In genomic region chr12:105267711-105268110, GRCh38 we compare ENCODE assay signal across 21 cellular contexts. TPM values are rescaled to one million over a fixed set of nuclear protein-coding genes. Genes with fewer than 3 reads are reported as not detected.
A peak's percentile ranks its signal among the peaks of the same experiment; 100 is the strongest.
DNase-seq lines count a peak whose midpoint lies in the region; ATAC-seq lines count a peak whose summit lies in the region.
"Had no signal": no experiment of that assay in that cellular context is flagged by ENCODE, and none has a peak within 500 bp of the region (broad histone marks: within the 10 kb centered on the region; RNA-seq: fewer than 3 reads in every experiment).

No MANE protein-coding gene starts in this region.

- no peak overlapping the region for H3K18ac ChIP-seq in mesendoderm (ENCODE audit: low read length)

- no peak overlapping the region for H2AK5ac ChIP-seq in mesendoderm (ENCODE audit: low read length)

- H4K8ac ChIP-seq in mesendoderm (ENCODE audit: low read depth, low read length), result peak overlapping the region; percentile 81

- H3K79me1 ChIP-seq in mesendoderm (ENCODE audit: low read length), result no peaks in the 10 kb centered on the region

- H3K9ac ChIP-seq in GM23248 (no peak overlapping the region), adipocyte (ENCODE audit: low read length) (no peak overlapping the region), mesendoderm (ENCODE audit: low read length) (no peak overlapping the region), Karpas-422 (ENCODE audit: low read length) (no peak overlapping the region)
- H3K9ac ChIP-seq: BLaER1 treated with 17β-estradiol and CSF1 and Interleukin-3, amounts not matched to agents 10 nM and 100 nM; KMS-11 had no signal

- DNase-seq in AG08395 (ENCODE audit: low spot score), result peak; percentile 18
- DNase-seq in GM23248, result peak; percentile 47
- peak; percentile 31 for DNase-seq in adipocyte (ENCODE audit: low read depth)
- DNase-seq in mesendoderm, result no peak
- DNase-seq in T-helper 17 cell, result no peak
- DNase-seq in Karpas-422, result no peak
- no peak for DNase-seq in left lobe of liver (ENCODE audit: low spot score)
- DNase-seq: CD4-positive, alpha-beta T cell; GDM1; H7; NCI-H1092; NCI-H1417 treated with DMSO at 0.1 percent for 48 hours; NCI-H187 treated with DMSO at 0.1 percent for 48 hours; NCI-H2171 treated with DMSO at 0.1 percent for 48 hours; NCI-H345; NCI-H510A treated with DMSO at 0.1 percent for 48 hours had no signal

- no peak overlapping the region for H3K4me3 ChIP-seq in GM23248
- H3K4me3 ChIP-seq in adipocyte (ENCODE audit: low read length), result no peak overlapping the region
- H3K4me3 ChIP-seq in mesendoderm (ENCODE audit: low read length), result no peak overlapping the region
- H3K4me3 ChIP-seq in Karpas-422 (ENCODE audit: low read length), result no peak overlapping the region
- H3K4me3 ChIP-seq: BLaER1 treated with 17β-estradiol and CSF1 and Interleukin-3, amounts not matched to agents 10 nM and 100 nM; GM12878 had no signal

- H3K4me2 ChIP-seq in GM23248 (ENCODE audit: unreplicated experiment) (no peak overlapping the region), mesendoderm (ENCODE audit: low read length) (no peak overlapping the region), Karpas-422 (ENCODE audit: low read depth, low read length, poor library complexity, severe bottlenecking) (no peak overlapping the region)
- H3K4me2 ChIP-seq: BLaER1 treated with 17β-estradiol and CSF1 and Interleukin-3, amounts not matched to agents 10 nM and 100 nM; KMS-11 had no signal

- H3K27me3 ChIP-seq in GM23248 (replicated peaks; ENCODE audit: insufficient read depth) (no peaks in the 10 kb centered on the region), adipocyte (replicated peaks; ENCODE audit: control insufficient read depth, insufficient read depth, low read length) (no peaks in the 10 kb centered on the region), mesendoderm (ENCODE audit: insufficient read depth, low read length, poor library complexity) (no peaks in the 10 kb centered on the region), Karpas-422 (ENCODE audit: low read length) (no peaks in the 10 kb centered on the region)
- H3K27me3 ChIP-seq: BLaER1 treated with 17β-estradiol and CSF1 and Interleukin-3, amounts not matched to agents 10 nM and 100 nM had no signal

- H3K27ac Mint-ChIP-seq in T-helper 17 cell, result no peak overlapping the region
- H3K27ac Mint-ChIP-seq: CD4-positive, alpha-beta T cell had no signal

- H3K56ac ChIP-seq in mesendoderm (ENCODE audit: low read length), result no peak overlapping the region

- peaks cover 24% of the 10 kb centered on the region for H3K27me3 Mint-ChIP-seq in T-helper 17 cell
- H3K27me3 Mint-ChIP-seq: CD4-positive, alpha-beta T cell had no signal

- no peaks in the 10 kb centered on the region for H3K9me2 ChIP-seq in GM23248 (ENCODE audit: insufficient read depth)
- H3K9me2 ChIP-seq in Karpas-422 (replicated peaks; ENCODE audit: insufficient read depth, low read length), result no peaks in the 10 kb centered on the region

- H3K36me3 ChIP-seq in GM23248 (ENCODE audit: low read depth) (no peaks in the 10 kb centered on the region), adipocyte (ENCODE audit: control insufficient read depth, insufficient read depth, low read length, severe bottlenecking) (no peaks in the 10 kb centered on the region), mesendoderm (ENCODE audit: control insufficient read depth, insufficient read depth, low read length) (no peaks in the 10 kb centered on the region), Karpas-422 (ENCODE audit: insufficient read depth, low read length) (no peaks in the 10 kb centered on the region)
- H3K36me3 ChIP-seq: BLaER1 treated with 17β-estradiol and CSF1 and Interleukin-3, amounts not matched to agents 10 nM and 100 nM had no signal

- H4K20me1 ChIP-seq in GM23248 (ENCODE audit: insufficient read depth) (no peaks in the 10 kb centered on the region), Karpas-422 (ENCODE audit: insufficient read depth, low read depth, low read length) (no peaks in the 10 kb centered on the region)
- H4K20me1 ChIP-seq: BLaER1 treated with 17β-estradiol and CSF1 and Interleukin-3, amounts not matched to agents 10 nM and 100 nM had no signal

- no peak overlapping the region for H2BK120ac ChIP-seq in mesendoderm (ENCODE audit: low read depth, low read length)

- H3K4me1 ChIP-seq in GM23248 (ENCODE audit: insufficient read depth), result peaks cover 31% of the 10 kb centered on the region
- peaks cover 17% of the 10 kb centered on the region for H3K4me1 ChIP-seq in adipocyte (ENCODE audit: control insufficient read depth, insufficient read depth, low read length)
- no peaks in the 10 kb centered on the region for H3K4me1 ChIP-seq in mesendoderm (ENCODE audit: control insufficient read depth, low read depth, low read length)
- no peaks in the 10 kb centered on the region; the same call in 1 of the 2 replicates for H3K4me1 ChIP-seq in Karpas-422 (ENCODE audit: low read length)

- no peak overlapping the region for H2BK15ac ChIP-seq in mesendoderm (replicated peaks; ENCODE audit: low read depth)

- H3K4me3 Mint-ChIP-seq in T-helper 17 cell, result no peak overlapping the region
- H3K4me3 Mint-ChIP-seq: CD4-positive, alpha-beta T cell; IgD-negative memory B cell had no signal

- WGBS in GM23248 (ENCODE audit: low coverage in 1 of 2, low lambda C conversion rate in 2 of 2, missing lambda C conversion rate in 2 of 2), 2 experiments, result 69 to 76% methylated on average over 4 of the region's 4 CpGs
- no CpG with 5 or more reads among the region's 4 CpGs for WGBS in mesendoderm (ENCODE audit: extremely low coverage, insufficient coverage, low lambda C conversion rate)

- H3K23ac ChIP-seq in mesendoderm (ENCODE audit: low read length), result no peak overlapping the region

- in situ Hi-C loops in GM23248 (cut with MboI), result no loop called here

- no peak overlapping the region for H2BK5ac ChIP-seq in mesendoderm (ENCODE audit: low read length)

- no peaks in the 10 kb centered on the region for H3K79me2 ChIP-seq in GM23248 (ENCODE audit: insufficient read depth)
- H3K79me2 ChIP-seq in mesendoderm (ENCODE audit: control insufficient read depth, insufficient read depth, low read length), result no peaks in the 10 kb centered on the region
- H3K79me2 ChIP-seq in Karpas-422 (ENCODE audit: low read length), result no peaks in the 10 kb centered on the region

- no peaks in the 10 kb centered on the region for H3K4me1 Mint-ChIP-seq in T-helper 17 cell
- H3K4me1 Mint-ChIP-seq: IgD-negative memory B cell had no signal

- H4K5ac ChIP-seq in mesendoderm (ENCODE audit: low read length), result no peak overlapping the region

- ATAC-seq in T-helper 17 cell, result no peak
- no peak for ATAC-seq in GM21825 (IDR thresholded peaks at IDR 0.05; ENCODE audit: unreplicated experiment)
- ATAC-seq in left lobe of liver, result no peak
- ATAC-seq: GM12878 had no signal

- H3K27ac ChIP-seq in GM23248, result no peak overlapping the region
- H3K27ac ChIP-seq in mesendoderm (ENCODE audit: low read depth, low read length), result no peak overlapping the region
- H3K27ac ChIP-seq in Karpas-422 (ENCODE audit: low read length), result no peak overlapping the region
- H3K27ac ChIP-seq: BLaER1 treated with 17β-estradiol and CSF1 and Interleukin-3, amounts not matched to agents 10 nM and 100 nM; KMS-11 had no signal

- no peaks in the 10 kb centered on the region for H3K36me3 Mint-ChIP-seq in T-helper 17 cell (ENCODE audit: low read depth)

- no peak overlapping the region for H3K4ac ChIP-seq in mesendoderm (ENCODE audit: low read depth, low read length)

- H3F3A ChIP-seq in GM23248 (ENCODE audit: insufficient read depth), result peaks cover 17% of the 10 kb centered on the region; the same call in 1 of the 2 replicates

- H3K9me3 ChIP-seq in GM23248 (ENCODE audit: low read depth) (no peaks in the 10 kb centered on the region), adipocyte (ENCODE audit: control insufficient read depth, low read length) (no peaks in the 10 kb centered on the region), T-helper 17 cell (ENCODE audit: control insufficient read depth, low read length, poor library complexity, severe bottlenecking) (no peaks in the 10 kb centered on the region), Karpas-422 (ENCODE audit: low read length) (no peaks in the 10 kb centered on the region)

- H2AFZ ChIP-seq in GM23248, result no peak overlapping the region
- H2AFZ ChIP-seq in Karpas-422 (ENCODE audit: low read length), result no peak overlapping the region

RNA-seq across cellular contexts. Expression of gene APPL2, which starts 31.7 kb away (rescaled TPM):
- 76.8 and 83.0 TPM in 2 replicates for total RNA-seq in GM23248 (2014; rRNA removed; shearing (Covaris generic))
- polyA plus RNA-seq in GM23248 (2016; fragmentation: Nextera tagmentation; extraction: Ambion mirVana), result 119 and 122 TPM in 2 replicates
- 12.7 TPM for polyA plus RNA-seq in mesendoderm (2013, experiment 1 of 2)
- 12.5 TPM for polyA plus RNA-seq in mesendoderm (2013, experiment 2 of 2)
- total RNA-seq in T-helper 17 cell (10 to 100 TPM; 39.1 to 44.2 TPM), left lobe of liver (12.3 TPM)
- total RNA-seq in Karpas-422 (2014; rRNA removed; shearing (Covaris generic); ENCODE audit: low replicate concordance), result 20.4 and 44.1 TPM in 2 replicates

Comparison
In these comparisons a context has a peak if more than half of its experiments do, and no peak if none do; other contexts are left out.
1. DNase-seq: peak in AG08395 (single experiment), GM23248 (single experiment) and adipocyte (single experiment); none in mesendoderm (single experiment), T-helper 17 cell (0 of 3), Karpas-422 (single experiment) and left lobe of liver (single experiment).